ENCODE assay signal across 1 cellular context in genomic region chr1:30745156-30745833, GRCh38.
TF ChIP-seq lines count a peak whose summit lies in the region.

No MANE protein-coding gene starts in this region.

TF ChIP-seq in GM12878, 131 proteins besides CTCF, POLR2A, EP300 and RAD21:
- TF ChIP-seq BHLHE40 (IDR thresholded peaks at IDR 0.05; ENCODE audit: borderline replicate concordance in 1 of 2, low read depth in 2 of 2, low read length in 1 of 2) (peak; percentile 97 to 99), POLR2AphosphoS5 (IDR thresholded peaks at IDR 0.05; ENCODE audit: low read length) (peak; percentile 37; the same call in 1 of the 2 replicates), TBL1XR1 (IDR thresholded peaks at IDR 0.05; ENCODE audit: low read depth, low read length) (peak; percentile 5; the same call in 1 of the 2 replicates), HDGF (IDR thresholded peaks at IDR 0.05) (0 out of 2 replicates have a peak, but pooled peaks have one; percentile 25), SMARCA5 (IDR thresholded peaks at IDR 0.05) (no peak), IKZF2 (IDR thresholded peaks at IDR 0.05) (peak; percentile 34 to 42; a peak in 2 of 4 replicates), EZH2 (IDR thresholded peaks at IDR 0.05; ENCODE audit: borderline replicate concordance, control insufficient read depth, low read depth, low read length) (no peak), EGR1 (IDR thresholded peaks at IDR 0.05; ENCODE audit: borderline replicate concordance in 1 of 2, low read depth in 2 of 2, low read length in 2 of 2) (no peak), USF1 (IDR thresholded peaks at IDR 0.05; ENCODE audit: borderline replicate concordance, extremely low read length, insufficient read depth, low read depth, low read length) (no peak), KDM1A (IDR thresholded peaks at IDR 0.05; ENCODE audit: borderline replicate concordance) (no peak), CHD2 (IDR thresholded peaks at IDR 0.05; ENCODE audit: borderline replicate concordance, low read depth, low read length) (peak; percentile 77), POLR2AphosphoS2 (IDR thresholded peaks at IDR 0.05; ENCODE audit: low read depth, low read length) (peak; percentile 24; the same call in 1 of the 2 replicates), DPF2 (IDR thresholded peaks at IDR 0.05) (peak; percentile 85), IKZF1 (conservative IDR thresholded peaks at IDR 0.05) (0 out of 2 replicates have a peak, but pooled peaks have one; percentile 34), ZBTB4 (CRISPR knock-in tag; IDR thresholded peaks at IDR 0.05) (no peak), MLLT1 (IDR thresholded peaks at IDR 0.05) (peak; percentile 75), NFYA (IDR thresholded peaks at IDR 0.05; ENCODE audit: borderline replicate concordance, low read depth, low read length) (no peak), NBN (IDR thresholded peaks at IDR 0.05) (peak; percentile 47; the same call in 1 of the 2 replicates)
